8 cellular contexts compared by ENCODE assay signal in the genomic region with DNA sequence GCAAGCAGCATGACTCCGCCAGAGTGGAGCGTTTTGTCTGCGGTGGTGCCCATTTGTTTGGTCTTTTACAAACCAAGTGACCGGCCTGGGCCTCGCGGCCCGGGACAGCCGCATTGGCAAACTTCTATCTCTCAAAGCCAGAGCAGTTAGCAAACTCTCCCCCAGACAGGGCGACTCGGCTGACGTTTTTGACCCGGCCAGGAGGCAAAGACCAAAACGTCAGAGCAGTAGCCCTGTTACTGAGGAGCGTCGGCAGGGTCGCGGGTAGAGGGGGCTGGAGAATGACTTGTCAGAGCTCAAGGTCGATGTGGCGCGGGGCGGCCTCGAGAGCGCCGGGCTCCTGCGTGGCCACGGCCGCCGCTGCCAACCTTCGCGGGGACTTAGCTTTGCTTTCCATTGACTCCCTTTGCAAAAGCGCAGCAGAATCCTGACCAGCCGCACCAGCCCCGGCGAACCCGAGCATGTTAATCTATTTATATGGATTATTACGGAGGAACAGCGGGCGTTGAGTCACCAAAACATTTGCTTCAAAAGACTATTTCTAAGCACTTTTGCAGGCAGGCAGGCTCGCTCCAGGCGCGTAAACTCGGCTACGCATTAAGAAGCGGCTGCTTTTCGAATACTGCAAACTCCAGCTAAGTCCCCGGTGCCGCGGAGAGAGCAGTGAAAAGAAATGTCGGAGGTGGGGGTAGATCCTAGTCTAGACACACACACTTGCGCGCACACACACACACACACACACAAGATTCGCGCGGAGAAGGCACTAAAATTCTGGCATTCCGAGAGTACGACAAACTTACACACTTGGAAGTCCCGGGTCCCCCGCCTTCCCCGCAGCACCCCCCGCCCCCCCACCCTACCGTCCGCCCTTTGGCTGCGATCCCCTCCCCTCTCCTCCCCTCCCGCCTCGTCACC. TPM values are rescaled to one million over a fixed set of nuclear protein-coding genes. Genes with fewer than 3 reads are reported as not detected.
DNase-seq lines count a peak whose midpoint lies in the region; ATAC-seq and TF ChIP-seq lines count a peak whose summit lies in the region.

No MANE protein-coding gene starts in this region.

- peaks cover 29% of the 10 kb centered on the region for H4K20me1 ChIP-seq in Karpas-422 (ENCODE audit: insufficient read depth, low read depth, low read length)
- peaks cover 37% of the 10 kb centered on the region for H4K20me1 ChIP-seq in smooth muscle cell (ENCODE audit: low read depth)

- peak overlapping the region; percentile 56; the same call in 1 of the 2 replicates for H2AFZ ChIP-seq in Karpas-422 (ENCODE audit: low read length)
- H2AFZ ChIP-seq in smooth muscle cell (ENCODE audit: low read depth) = peak overlapping the region; percentile 81

- H3K27me3 ChIP-seq in GM06990 (replicated peaks; ENCODE audit: control insufficient read depth, insufficient read depth, low read length) (peaks cover 2% of the 10 kb centered on the region; the same call in 1 of the 2 replicates), Karpas-422 (ENCODE audit: low read length) (no peaks in the 10 kb centered on the region), iPS DF 6.9 (ENCODE audit: control insufficient read depth, insufficient read depth, low read length) (peaks cover 44% of the 10 kb centered on the region), smooth muscle cell (ENCODE audit: low read depth) (peaks cover 31% of the 10 kb centered on the region)
- H3K27me3 ChIP-seq in CD4-positive, alpha-beta memory T cell (ENCODE audit: insufficient read depth, low read length) = peaks cover 24% of the 10 kb centered on the region

- peaks cover 14% of the 10 kb centered on the region for H3F3A ChIP-seq in smooth muscle cell (ENCODE audit: low read depth)

- POLR2A ChIA-PET in CD4-positive, alpha-beta memory T cell (lab: Charles Lee; ENCODE audit: partially characterized antibody) = no interaction called here

- no peaks in the 10 kb centered on the region for H3K36me3 Mint-ChIP-seq in CD4-positive, alpha-beta memory T cell

- peaks cover 39 to 54% of the 10 kb centered on the region in 2 donors for H3K27me3 Mint-ChIP-seq in CD4-positive, alpha-beta memory T cell

- H3K9me3 Mint-ChIP-seq in CD4-positive, alpha-beta memory T cell = peaks cover 0 to 14% (median 2%) of the 10 kb centered on the region in 8 donors

- no peak for TF ChIP-seq CTCF in GM06990 (IDR thresholded peaks at IDR 0.05; ENCODE audit: insufficient read depth, low read length, poor library complexity, severe bottlenecking)
- no peak for TF ChIP-seq CTCF in smooth muscle cell (IDR thresholded peaks at IDR 0.05; ENCODE audit: borderline replicate concordance, insufficient read depth, poor library complexity, severe bottlenecking)

- H3K4me2 ChIP-seq in Karpas-422 (ENCODE audit: low read depth, low read length, poor library complexity, severe bottlenecking) (peak overlapping the region; percentile 83), smooth muscle cell (peak overlapping the region; percentile 94)

- no CpG with 5 or more reads among the region's 65 CpGs for WGBS in iPS DF 6.9 (ENCODE audit: insufficient coverage, insufficient read length)
- WGBS in smooth muscle cell (ENCODE audit: low lambda C conversion rate) = 2% methylated on average over 51 of the region's 65 CpGs

- H3K4me3 ChIP-seq in GM06990 (replicated peaks; ENCODE audit: low read depth, low read length) = peak overlapping the region; percentile 54
- peak overlapping the region; percentile 63 for H3K4me3 ChIP-seq in Karpas-422 (ENCODE audit: low read length)
- peak overlapping the region; percentile 41; the same call in 1 of the 2 replicates for H3K4me3 ChIP-seq in iPS DF 6.9 (ENCODE audit: low read length)
- peak overlapping the region; percentile 83 for H3K4me3 ChIP-seq in smooth muscle cell
- H3K4me3 ChIP-seq in CD4-positive, alpha-beta memory T cell (ENCODE audit: low read length in 2 of 2) = no peak overlapping the region

- no peaks in the 10 kb centered on the region for H3K9me2 ChIP-seq in Karpas-422 (replicated peaks; ENCODE audit: insufficient read depth, low read length)

- H3K4me3 Mint-ChIP-seq in CD4-positive, alpha-beta memory T cell = peak overlapping the region in 2 of 8 donors; percentile 44 to 49

- peak overlapping the region in 1 of 7 donors; percentile 61 for H3K27ac Mint-ChIP-seq in CD4-positive, alpha-beta memory T cell

- peaks cover 7 to 48% (median 15%) of the 10 kb centered on the region in 4 donors for H3K4me1 Mint-ChIP-seq in CD4-positive, alpha-beta memory T cell

- H3K9me3 ChIP-seq in Karpas-422 (ENCODE audit: low read length) = no peaks in the 10 kb centered on the region
- no peaks in the 10 kb centered on the region for H3K9me3 ChIP-seq in iPS DF 6.9 (ENCODE audit: control insufficient read depth, insufficient read depth, low read length)
- no peaks in the 10 kb centered on the region for H3K9me3 ChIP-seq in smooth muscle cell (replicated peaks; ENCODE audit: low read depth)
- H3K9me3 ChIP-seq in CD4-positive, alpha-beta memory T cell (ENCODE audit: control insufficient read depth in 1 of 2, low read length in 2 of 2) = no peaks in the 10 kb centered on the region

- DNase-seq in GM06990 (ENCODE audit: extremely low read depth, insufficient read length) = peak; percentile 58
- DNase-seq in Karpas-422 = peak; percentile 80
- peak in 40 of 58 donors; percentile 39 to 81 (median 71) for DNase-seq in anterior cingulate cortex (lab: John Stamatoyannopoulos, UW)
- DNase-seq in iPS DF 6.9 (ENCODE audit: low read depth, low spot score) = no peak
- DNase-seq in smooth muscle cell (lab: John Stamatoyannopoulos, UW; ENCODE audit: unreplicated experiment) = peak; percentile 76
- no peak for DNase-seq in activated CD4-positive, CD25-positive, alpha-beta regulatory T cell (lab: John Stamatoyannopoulos, UW)
- no peak for DNase-seq in CD4-positive, alpha-beta memory T cell

- H3K79me2 ChIP-seq in Karpas-422 (ENCODE audit: low read length) = peaks cover 11% of the 10 kb centered on the region; the same call in 1 of the 2 replicates
- H3K79me2 ChIP-seq in smooth muscle cell (ENCODE audit: low read depth) = peaks cover 27% of the 10 kb centered on the region

- H3K4me1 ChIP-seq in Karpas-422 (ENCODE audit: low read length) = peaks cover 36% of the 10 kb centered on the region
- H3K4me1 ChIP-seq in iPS DF 6.9 (ENCODE audit: control insufficient read depth, insufficient read depth, low read length) = peaks cover 8% of the 10 kb centered on the region
- peaks cover 42% of the 10 kb centered on the region for H3K4me1 ChIP-seq in smooth muscle cell (ENCODE audit: low read depth)
- H3K4me1 ChIP-seq in CD4-positive, alpha-beta memory T cell (ENCODE audit: insufficient read depth, low read length) = peaks cover 7% of the 10 kb centered on the region

- H3K36me3 ChIP-seq in GM06990 (ENCODE audit: control insufficient read depth, insufficient read depth, low read length) (no peaks in the 10 kb centered on the region; the same call in 1 of the 2 replicates), Karpas-422 (ENCODE audit: insufficient read depth, low read length) (peaks cover 24% of the 10 kb centered on the region), iPS DF 6.9 (ENCODE audit: control insufficient read depth, insufficient read depth, low read length) (no peaks in the 10 kb centered on the region; the same call in 1 of the 2 replicates), smooth muscle cell (ENCODE audit: low read depth) (no peaks in the 10 kb centered on the region)
- H3K36me3 ChIP-seq in CD4-positive, alpha-beta memory T cell (ENCODE audit: insufficient read depth, low read length) = no peaks in the 10 kb centered on the region

- CTCF ChIA-PET in CD4-positive, alpha-beta memory T cell (lab: Charles Lee; ENCODE audit: partially characterized antibody) = interaction anchor here (1.3 kb wide), 1 partner anchor 9 kb away, joined by 3 read pairs; no protein-coding TSS in a partner anchor

- H3K9ac ChIP-seq in Karpas-422 (ENCODE audit: low read length) = peak overlapping the region; percentile 59
- peak overlapping the region; percentile 10 for H3K9ac ChIP-seq in smooth muscle cell (ENCODE audit: low read depth)

- ATAC-seq in GM21526 (IDR thresholded peaks at IDR 0.05; ENCODE audit: low FRiP score, unreplicated experiment) = no peak

- H3K27ac ChIP-seq in Karpas-422 (ENCODE audit: low read length) (no peak overlapping the region), iPS DF 6.9 (ENCODE audit: low read length) (no peak overlapping the region), smooth muscle cell (ENCODE audit: low read depth) (peak overlapping the region; percentile 20)
- H3K27ac ChIP-seq in CD4-positive, alpha-beta memory T cell (ENCODE audit: low read depth, low read length) = no peak overlapping the region

- intact Hi-C loops in CD4-positive, alpha-beta memory T cell (cut with micrococcal nuclease) = loop anchor here (5.0 to 10.0 kb wide), 5 partner anchors 113 to 1483 kb away; no protein-coding TSS in a partner anchor

RNA-seq across cellular contexts. Expression of a gene that starts 0.6 kb away (rescaled TPM):
- total RNA-seq in Karpas-422 (2014; rRNA removed; shearing (Covaris generic); ENCODE audit: low replicate concordance) = 26.4 and 30.3 TPM in 2 replicates
- 16.6 and 26.6 TPM in 2 replicates for total RNA-seq in smooth muscle cell
- polyA plus RNA-seq in smooth muscle cell = 19.8 and 46.4 TPM in 2 replicates
- total RNA-seq in CD4-positive, alpha-beta memory T cell = not detected
- polyA plus RNA-seq in CD4-positive, alpha-beta memory T cell = not detected

Comparison
In these comparisons a context has a peak if more than half of its experiments do, and no peak if none do; other contexts are left out.
1. DNase-seq: peak in GM06990 (single experiment), Karpas-422 (single experiment), anterior cingulate cortex (40 of 58) and smooth muscle cell (single experiment); none in iPS DF 6.9 (single experiment), activated CD4-positive, CD25-positive, alpha-beta regulatory T cell (0 of 4) and CD4-positive, alpha-beta memory T cell (0 of 5).
2. H3K4me3 ChIP-seq: peak in GM06990 (single experiment), Karpas-422 (single experiment), iPS DF 6.9 (single experiment) and smooth muscle cell (single experiment); none in CD4-positive, alpha-beta memory T cell (0 of 2).
3. RNA of a gene that starts 0.6 kb away (total RNA-seq): 26.4 to 30.3 TPM in Karpas-422 and 16.6 to 26.6 TPM in smooth muscle cell; not detected in CD4-positive, alpha-beta memory T cell; every median in the first group is over 10 times any median in the second.